Comparison of ENCODE assay signal across 23 cellular contexts in the genomic region with DNA sequence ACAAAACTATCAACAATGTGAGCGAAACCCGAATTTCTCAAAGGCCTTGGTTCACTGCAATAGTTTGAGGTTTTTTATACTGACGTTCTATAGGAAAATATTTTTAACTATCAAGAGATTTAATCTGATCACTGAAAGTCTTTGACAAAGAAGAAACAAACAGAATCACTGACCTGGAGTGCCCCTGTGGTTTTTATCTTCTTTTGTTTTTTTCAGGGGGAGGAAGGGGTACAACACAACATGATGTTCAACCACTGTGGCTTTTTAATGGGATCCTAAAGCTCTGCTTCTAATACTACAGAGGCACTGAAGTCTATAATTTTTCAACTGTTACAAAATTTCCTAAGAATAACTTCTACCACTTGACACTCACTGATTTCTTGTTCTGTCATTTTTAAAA.
"Had no signal": no experiment of that assay in that cellular context is flagged by ENCODE, and none has a peak within 500 bp of the region (broad histone marks: within the 10 kb centered on the region; RNA-seq: fewer than 3 reads in every experiment).

No MANE protein-coding gene starts in this region.

- H3K27me3 ChIP-seq: pancreas, upper lobe of left lung, vagina had no signal

- H3K27ac Mint-ChIP-seq: activated naive CD4-positive, alpha-beta T cell treated with anti-CD3 and anti-CD28 coated beads for 36 hours; effector memory CD8-positive, alpha-beta T cell; stimulated activated naive CD8-positive, alpha-beta T cell treated with anti-CD3 and anti-CD28 coated beads, Interleukin-15, amount 100 ng/mL, for 72 hours had no signal

- H3K9me3 ChIP-seq: pancreas, upper lobe of left lung, vagina had no signal

- ATAC-seq: activated CD4-positive, CD25-positive, alpha-beta regulatory T cell treated with anti-CD3 and anti-CD28 coated beads, Interleukin-2, amount 50 U/mL, for 24 hours; effector memory CD8-positive, alpha-beta T cell; left cardiac atrium; left ventricle myocardium superior; pancreas; right cardiac atrium; stimulated activated naive CD8-positive, alpha-beta T cell treated with anti-CD3 and anti-CD28 coated beads, Interleukin-15, amount 100 ng/mL, for 72 hours had no signal

- H3K9me3 Mint-ChIP-seq: activated naive CD4-positive, alpha-beta T cell treated with anti-CD3 and anti-CD28 coated beads for 36 hours; effector memory CD8-positive, alpha-beta T cell; stimulated activated naive CD8-positive, alpha-beta T cell treated with anti-CD3 and anti-CD28 coated beads, Interleukin-15, amount 100 ng/mL, for 72 hours had no signal

- H3K4me1 Mint-ChIP-seq: stimulated activated naive CD8-positive, alpha-beta T cell treated with anti-CD3 and anti-CD28 coated beads, Interleukin-15, amount 100 ng/mL, for 72 hours had no signal

- DNase-seq: activated CD4-positive, alpha-beta T cell treated with anti-CD3 and anti-CD28 coated beads for 48 hours; activated CD4-positive, alpha-beta T cell treated with anti-CD3 and anti-CD28 coated beads, Interleukin-2, amount 50 U/mL, for 48 hours; activated CD8-positive, alpha-beta memory T cell treated with anti-CD3 and anti-CD28 coated beads for 24 hours; activated effector memory CD4-positive, alpha-beta T cell treated with anti-CD3 and anti-CD28 coated beads, Interleukin-2, amount 50 U/mL, for 16 hours; activated naive CD4-positive, alpha-beta T cell treated with anti-CD3 and anti-CD28 coated beads for 36 hours; amygdala; caudate nucleus; cortex of kidney; effector memory CD8-positive, alpha-beta T cell; erythroblast; head of caudate nucleus; hippocampal formation; left cardiac atrium; left ventricle myocardium superior; nucleus accumbens; pancreas; right cardiac atrium; stimulated activated naive CD8-positive, alpha-beta T cell treated with anti-CD3 and anti-CD28 coated beads, Interleukin-15, amount 100 ng/mL, for 72 hours; substantia nigra; upper lobe of left lung had no signal

- H3K4me3 Mint-ChIP-seq: activated naive CD4-positive, alpha-beta T cell treated with anti-CD3 and anti-CD28 coated beads for 36 hours; effector memory CD8-positive, alpha-beta T cell; stimulated activated naive CD8-positive, alpha-beta T cell treated with anti-CD3 and anti-CD28 coated beads, Interleukin-15, amount 100 ng/mL, for 72 hours had no signal

- H3K27me3 Mint-ChIP-seq: effector memory CD8-positive, alpha-beta T cell; stimulated activated naive CD8-positive, alpha-beta T cell treated with anti-CD3 and anti-CD28 coated beads, Interleukin-15, amount 100 ng/mL, for 72 hours had no signal

- H3K4me1 ChIP-seq: pancreas, upper lobe of left lung, vagina had no signal

- H3K27ac ChIP-seq: pancreas, upper lobe of left lung, vagina, VCaP had no signal

- H3K4me3 ChIP-seq: pancreas, upper lobe of left lung, vagina had no signal
